In genomic region chr20:24607402-24607801, GRCh38 we compare ENCODE assay signal across 20 cellular contexts.
"Had no signal": no experiment of that assay in that cellular context is flagged by ENCODE, and none has a peak within 500 bp of the region (broad histone marks: within the 10 kb centered on the region; RNA-seq: fewer than 3 reads in every experiment).

No MANE protein-coding gene starts in this region.

- H3K4me1 Mint-ChIP-seq: immature natural killer cell, mesothelial cell of epicardium, naive B cell had no signal

- H3K27me3 ChIP-seq: colonic mucosa, esophagus muscularis mucosa, foreskin keratinocyte, heart left ventricle, hepatocyte had no signal

- H3K27ac Mint-ChIP-seq: dendritic cell treated with granulocyte-macrophage colony-stimulating factor and Interleukin-4, amounts not matched to agents 40 ng/mL and 50 ng/mL, for 4 days; effector memory CD8-positive, alpha-beta T cell; immature natural killer cell; mesothelial cell of epicardium; naive B cell had no signal

- H3K27me3 Mint-ChIP-seq: dendritic cell treated with granulocyte-macrophage colony-stimulating factor and Interleukin-4, amounts not matched to agents 40 ng/mL and 50 ng/mL, for 4 days had no signal

- H3K36me3 ChIP-seq: colonic mucosa, esophagus muscularis mucosa, gastroesophageal sphincter, heart left ventricle, left lung, lower lobe of right lung had no signal

- H3K36me3 Mint-ChIP-seq: immature natural killer cell, mesothelial cell of epicardium, naive B cell had no signal

- ATAC-seq: effector memory CD8-positive, alpha-beta T cell; foreskin keratinocyte; gastroesophageal sphincter; heart left ventricle; left cardiac atrium; left lung; left ventricle myocardium superior; lower lobe of right lung; mucosa of descending colon had no signal

- H3K4me3 ChIP-seq: colonic mucosa, esophagus muscularis mucosa, gastroesophageal sphincter, heart left ventricle, hepatocyte, left lung, lower lobe of right lung, mucosa of descending colon had no signal

- H3K4me1 ChIP-seq: colonic mucosa, esophagus muscularis mucosa, foreskin keratinocyte, gastroesophageal sphincter, left lung, lower lobe of right lung had no signal

- H3K4me3 Mint-ChIP-seq: dendritic cell treated with granulocyte-macrophage colony-stimulating factor and Interleukin-4, amounts not matched to agents 40 ng/mL and 50 ng/mL, for 4 days; effector memory CD8-positive, alpha-beta T cell; immature natural killer cell; mesothelial cell of epicardium; naive B cell had no signal

- DNase-seq: colonic mucosa; cortex of kidney; effector CD8-positive, alpha-beta T cell; effector memory CD8-positive, alpha-beta T cell; foreskin keratinocyte; heart left ventricle; hypothalamus; immature natural killer cell; left cardiac atrium; left lung; left ventricle myocardium superior; lower lobe of right lung; mesenchymal stem cell; mucosa of descending colon; naive B cell had no signal

- H3K27ac ChIP-seq: colonic mucosa, esophagus muscularis mucosa, foreskin keratinocyte, gastroesophageal sphincter, heart left ventricle, hepatocyte, left lung, lower lobe of right lung had no signal

- H3K9me3 ChIP-seq: colonic mucosa, esophagus muscularis mucosa, heart left ventricle, left lung, lower lobe of right lung, mucosa of descending colon had no signal

- H3K9me3 Mint-ChIP-seq: dendritic cell treated with granulocyte-macrophage colony-stimulating factor and Interleukin-4, amounts not matched to agents 40 ng/mL and 50 ng/mL, for 4 days; mesothelial cell of epicardium had no signal
